In genomic region chr16:55081622-55082593, GRCh38 we compare ENCODE assay signal across 28 cellular contexts.
"Had no signal": no experiment of that assay in that cellular context is flagged by ENCODE, and none has a peak within 500 bp of the region (broad histone marks: within the 10 kb centered on the region; RNA-seq: fewer than 3 reads in every experiment).

No MANE protein-coding gene starts in this region.

- H3K9me3 ChIP-seq: gastrocnemius medialis, lower lobe of right lung, neutrophil, psoas muscle, right atrium auricular region, testis, uterus had no signal

- H3K4me3 ChIP-seq: gastrocnemius medialis, hepatocyte, lower lobe of right lung, psoas muscle, testis, uterus had no signal

- H3K9ac ChIP-seq: parathyroid adenoma had no signal

- H3K4me1 ChIP-seq: gastrocnemius medialis, lower lobe of right lung, parathyroid adenoma, psoas muscle, right atrium auricular region, testis, uterus had no signal

- H3K4me2 ChIP-seq: hepatocyte had no signal

- H2AFZ ChIP-seq: hepatocyte, parathyroid adenoma had no signal

- DNase-seq: activated CD4-positive, alpha-beta memory T cell treated with anti-CD3 and anti-CD28 coated beads, Interleukin-2, amount 10 ng/mL, durations not matched to agents 7 days and 5 days; activated CD4-positive, alpha-beta T cell treated with anti-CD3 and anti-CD28 coated beads for 1 hour; activated CD4-positive, alpha-beta T cell treated with anti-CD3 and anti-CD28 coated beads, Interleukin-2, amount 10 ng/mL, durations not matched to agents 7 days and 5 days; activated CD8-positive, alpha-beta memory T cell treated with anti-CD3 and anti-CD28 coated beads, Interleukin-2, amount 50 U/mL, for 48 hours; activated gamma-delta T cell treated with Interleukin-2 at 50 U/mL for 16 hours; activated T-cell treated with anti-CD3 and anti-CD28 coated beads, Interleukin-2, amount 50 U/mL, for 24 hours; dermis blood vessel endothelial cell; effector CD8-positive, alpha-beta T cell; gastrocnemius medialis; glutamatergic neuron; left colon; lower lobe of right lung; mesenchymal stem cell; psoas muscle; stimulated activated CD4-positive, alpha-beta T cell treated with anti-CD3 and anti-CD28 coated beads, Interleukin-2, amount 100 ng/mL, for 48 hours; stimulated activated naive CD8-positive, alpha-beta T cell treated with anti-CD3 and anti-CD28 coated beads, Interleukin-15, Interleukin-2, amounts not matched to agents 100 U/mL and 50 U/mL, for 24 hours; SW 1271; T-helper 17 cell; testis; uterus had no signal

- H3K79me2 ChIP-seq: hepatocyte, parathyroid adenoma had no signal

- FAIRE-seq: bronchial epithelial cell, keratinocyte had no signal

- H3K27me3 ChIP-seq: gastrocnemius medialis, hepatocyte, neutrophil, right atrium auricular region, testis, uterus had no signal

- H3K36me3 ChIP-seq: gastrocnemius medialis, lower lobe of right lung, neutrophil, right atrium auricular region, uterus had no signal

- H3K27ac ChIP-seq: gastrocnemius medialis, hepatocyte, lower lobe of right lung, neutrophil, parathyroid adenoma, psoas muscle, right atrium auricular region, testis, uterus had no signal

- ATAC-seq: activated naive CD4-positive, alpha-beta T cell treated with anti-CD3 and anti-CD28 coated beads, Interleukin-2, amount 50 U/mL, for 72 hours; gastrocnemius medialis; left colon; lower lobe of right lung; psoas muscle; stimulated activated naive CD8-positive, alpha-beta T cell treated with anti-CD3 and anti-CD28 coated beads, Interleukin-15, Interleukin-2, amounts not matched to agents 100 U/mL and 50 U/mL, for 24 hours; T-helper 17 cell; WTC11 had no signal
